ENCODE assay signal across 21 cellular contexts in genomic region chr12:71164877-71165197, GRCh38. TPM values are rescaled to one million over a fixed set of nuclear protein-coding genes. Genes with fewer than 3 reads are reported as not detected.
A peak's percentile ranks its signal among the peaks of the same experiment; 100 is the strongest.
DNase-seq lines count a peak whose midpoint lies in the region; ATAC-seq, FAIRE-seq and TF ChIP-seq lines count a peak whose summit lies in the region.
"Had no signal": no experiment of that assay in that cellular context is flagged by ENCODE, and none has a peak within 500 bp of the region (broad histone marks: within the 10 kb centered on the region; RNA-seq: fewer than 3 reads in every experiment).

No MANE protein-coding gene starts in this region.

- no peaks in the 10 kb centered on the region for H3K9me2 ChIP-seq in PC-9 (ENCODE audit: insufficient read depth)

- CTCF ChIA-PET in PC-9 (lab: Charles Lee): no interaction called here

- H3K4me3 ChIP-seq in mucosa of descending colon (no peak overlapping the region), PC-9 (no peak overlapping the region)
- H3K4me3 ChIP-seq: BLaER1, cardiac muscle cell, SJSA1 had no signal

- DNase-seq in M059J (ENCODE audit: low read depth) (peak; percentile 6), mucosa of descending colon (peak in 2 of 3 donors; percentile 39 to 54), foreskin keratinocyte (no peak), PC-9 (no peak)
- DNase-seq in NK-92 treated with Interleukin-12 subunit alpha and Interleukin-12 subunit beta, amount 100 ng/mL, for 24 hours (lab: John Stamatoyannopoulos, UW): no peak
- DNase-seq: activated CD4-positive, alpha-beta T cell treated with anti-CD3 and anti-CD28 coated beads, Interleukin-2, amount 10 ng/mL, durations not matched to agents 7 days and 5 days; dermis blood vessel endothelial cell; foreskin melanocyte; NCI-H187 treated with DMSO at 0.1 percent for 48 hours; NCI-H748 treated with DMSO at 0.1 percent for 48 hours; stimulated activated CD4-positive, alpha-beta T cell treated with anti-CD3 and anti-CD28 coated beads, Interleukin-4, amount 100 ng/mL, for 24 hours had no signal

- H3F3A ChIP-seq in PC-9 (ENCODE audit: insufficient read depth, low read depth): no peaks in the 10 kb centered on the region

- BruUV-seq in PC-9 (replicated peaks; lab: Mats Ljungman, UMichigan): no TSS peak

- no peaks in the 10 kb centered on the region for H3K79me2 ChIP-seq in PC-9 (ENCODE audit: low read depth)

- no peaks in the 10 kb centered on the region for H3K9me3 ChIP-seq in mucosa of descending colon
- H3K9me3 ChIP-seq in PC-9 (ENCODE audit: insufficient read depth, low read depth): no peaks in the 10 kb centered on the region
- H3K9me3 ChIP-seq: SJSA1 had no signal

- peak; percentile 71 for FAIRE-seq in colon (lab: Jason Lieb, UNC)
- FAIRE-seq: GM18507 had no signal

- H3K4me1 ChIP-seq in mucosa of descending colon (ENCODE audit: low read depth) (peaks cover 30% of the 10 kb centered on the region), foreskin keratinocyte (no peaks in the 10 kb centered on the region), PC-9 (replicated peaks; ENCODE audit: insufficient read depth) (no peaks in the 10 kb centered on the region)
- H3K4me1 ChIP-seq: BLaER1 had no signal

- intact Hi-C loops in mucosa of descending colon (cut with DNase I, micrococcal nuclease) (no loop called here), PC-9 (cut with micrococcal nuclease; ENCODE audit: unreplicated experiment) (no loop called here)

- TF ChIP-seq CTCF in 22Rv1 (IDR thresholded peaks at IDR 0.05) (no peak), mucosa of descending colon (IDR thresholded peaks at IDR 0.05) (no peak), foreskin keratinocyte (conservative IDR thresholded peaks at IDR 0.05) (no peak), PC-9 (conservative IDR thresholded peaks at IDR 0.05) (no peak)

- H3K4me2 ChIP-seq in PC-9: no peak overlapping the region
- H3K4me2 ChIP-seq: BLaER1 had no signal

- H3K27me3 ChIP-seq in foreskin keratinocyte (no peaks in the 10 kb centered on the region), PC-9 (ENCODE audit: insufficient read depth, low read depth) (no peaks in the 10 kb centered on the region)
- H3K27me3 ChIP-seq: BLaER1, cardiac muscle cell, SJSA1 had no signal

- no peaks in the 10 kb centered on the region for H4K20me1 ChIP-seq in PC-9 (ENCODE audit: insufficient read depth)
- H4K20me1 ChIP-seq: BLaER1 had no signal

- ATAC-seq in mucosa of descending colon (peak; percentile 69), foreskin keratinocyte (no peak), GM18909 (IDR thresholded peaks at IDR 0.05; ENCODE audit: poor library complexity, unreplicated experiment) (no peak)

- no peaks in the 10 kb centered on the region for H3K36me3 ChIP-seq in mucosa of descending colon (ENCODE audit: low read depth)
- no peaks in the 10 kb centered on the region for H3K36me3 ChIP-seq in PC-9 (ENCODE audit: low read depth)
- H3K36me3 ChIP-seq: BLaER1, cardiac muscle cell, SJSA1 had no signal

- H2AFZ ChIP-seq in PC-9: no peak overlapping the region

- POLR2A ChIA-PET in PC-9 (lab: Charles Lee; ENCODE audit: unreplicated experiment): no interaction called here

- peak overlapping the region; percentile 99 for H3K27ac ChIP-seq in 22Rv1
- H3K27ac ChIP-seq in foreskin keratinocyte: no peak overlapping the region
- H3K27ac ChIP-seq in PC-9: no peak overlapping the region
- H3K27ac ChIP-seq: BLaER1, cardiac muscle cell, epithelial cell of prostate, SJSA1 had no signal

RNA-seq across cellular contexts. Expression of gene TSPAN8, which starts 7.0 kb away (rescaled TPM):
- 0.64 TPM in 1 of 2 replicates, not detected in the other for total RNA-seq in M059J (2014; rRNA removed; shearing (Covaris generic))
- total RNA-seq in mucosa of descending colon (1,000 to 10,000 TPM in 2 of 3 donors, 100 to 1,000 TPM in 1; 685 to 1,687 (median 1,460) TPM), foreskin keratinocyte (not detected in 2 replicates), PC-9 (2021) (1.9 and 2.9 TPM in 2 replicates)
- polyA plus RNA-seq in foreskin keratinocyte: not detected in 2 replicates
- total RNA-seq: activated CD4-positive, alpha-beta T cell treated with anti-CD3 and anti-CD28 coated beads, Interleukin-2, amount 10 ng/mL, durations not matched to agents 7 days and 5 days; activated T-helper 2 cell treated with anti-CD3 and anti-CD28 coated beads, Interferon-gamma antibody, Interleukin-2, Interleukin-4, amounts not matched to agents 10 μg/mL and 5 μg/mL and 100 μg/mL, durations not matched to agents 14 hours and 24 hours and 36 hours; cardiac muscle cell; dermis blood vessel endothelial cell; G401; SJSA1 had no signal

Comparison
In these comparisons a context has a peak if more than half of its experiments do, and no peak if none do; other contexts are left out.
1. DNase-seq: peak in M059J (single experiment) and mucosa of descending colon (2 of 3); none in foreskin keratinocyte (0 of 2), PC-9 (0 of 2) and NK-92 treated with Interleukin-12 subunit alpha and Interleukin-12 subunit beta, amount 100 ng/mL, for 24 hours (single experiment).
2. RNA of gene TSPAN8, which starts 7.0 kb away (total RNA-seq): 685 to 1,687 TPM in mucosa of descending colon; 1.9 to 2.9 TPM in PC-9, 0.64 TPM in M059J and not detected in foreskin keratinocyte; every median in the first group is over 100 times any median in the second.